1 cellular context compared by ENCODE assay signal in genomic region chr5:90479611-90480385, GRCh38.
TF ChIP-seq lines count a peak whose summit lies in the region.

No MANE protein-coding gene starts in this region.

TF ChIP-seq in K562, 482 proteins besides CTCF, POLR2A, EP300 and RAD21:
- TF ChIP-seq STAG1 (CRISPR knock-in tag; IDR thresholded peaks at IDR 0.05; ENCODE audit: borderline replicate concordance) (no peak), TARDBP (IDR thresholded peaks at IDR 0.05) (no peak)
